In genomic region chr13:106919093-106919492, GRCh38 we compare ENCODE assay signal across 10 cellular contexts.
DNase-seq lines count a peak whose midpoint lies in the region; ATAC-seq, FAIRE-seq and TF ChIP-seq lines count a peak whose summit lies in the region.
"Had no signal": no experiment of that assay in that cellular context is flagged by ENCODE, and none has a peak within 500 bp of the region (broad histone marks: within the 10 kb centered on the region; RNA-seq: fewer than 3 reads in every experiment).

No MANE protein-coding gene starts in this region.

- no peak overlapping the region for H3K27ac Mint-ChIP-seq in activated CD4-positive, alpha-beta T cell treated with anti-CD3 and anti-CD28 coated beads for 36 hours
- H3K27ac Mint-ChIP-seq: activated CD4-positive, alpha-beta T cell treated with anti-CD3 and anti-CD28 coated beads, Interleukin-2, amount 10 ng/mL, durations not matched to agents 7 days and 5 days had no signal

- no peak overlapping the region for H4K91ac ChIP-seq in H1 (replicated peaks; ENCODE audit: insufficient read length, low read length)

- H3K4me3 ChIP-seq in H1 (ENCODE audit: extremely low read depth in 1 of 4, insufficient read depth in 2 of 4, low read depth in 3 of 4, low read length in 4 of 4) = no peak overlapping the region
- no peak overlapping the region for H3K4me3 ChIP-seq in psoas muscle

- H2BK12ac ChIP-seq in H1 (ENCODE audit: low read depth, low read length) = no peak overlapping the region

- H2BK120ac ChIP-seq in H1 (replicated peaks; ENCODE audit: low read depth, low read length) = no peak overlapping the region

- peaks cover 32% of the 10 kb centered on the region for H3K27me3 Mint-ChIP-seq in activated CD4-positive, alpha-beta T cell treated with anti-CD3 and anti-CD28 coated beads for 36 hours

- intact Hi-C loops in psoas muscle (cut with DNase I) = loop anchor here in 1 of 2 donors (5.0 to 10.0 kb wide), 2 partner anchors 294 to 387 kb away; no protein-coding TSS in a partner anchor
- intact Hi-C loops in activated CD4-positive, alpha-beta T cell treated with anti-CD3 and anti-CD28 coated beads for 36 hours (cut with DNase I, micrococcal nuclease) = loop anchor here (5.0 to 10.0 kb wide), 2 partner anchors 294 to 382 kb away; partner anchors contain the start of gene EFNB2 (in 1 of the 2)

- no peak for DNase-seq in H1 (ENCODE audit: low read depth in 1 of 2, low spot score in 2 of 2)
- no peak for DNase-seq in psoas muscle
- no peak for DNase-seq in anterior cingulate cortex (lab: John Stamatoyannopoulos, UW)
- DNase-seq in activated CD4-positive, alpha-beta T cell treated with anti-CD3 and anti-CD28 coated beads for 36 hours = no peak
- no peak for DNase-seq in T1000 (lab: John Stamatoyannopoulos, UW)
- no peak for DNase-seq in activated CD4-positive, alpha-beta T cell treated with anti-CD3 and anti-CD28 coated beads, Interleukin-2, amount 50 U/mL, for 48 hours
- DNase-seq: activated CD4-positive, alpha-beta T cell treated with anti-CD3 and anti-CD28 coated beads, Interleukin-2, amount 10 ng/mL, durations not matched to agents 7 days and 5 days; NCI-H774 had no signal

- TF ChIP-seq EP300 in H1 (IDR thresholded peaks at IDR 0.05; ENCODE audit: borderline replicate concordance in 1 of 2, low read depth in 2 of 2, low read length in 2 of 2) = no peak

- no peak overlapping the region for H3K4ac ChIP-seq in H1 (replicated peaks; ENCODE audit: insufficient read length, low read depth, low read length)

- no peak overlapping the region for H3K4me3 Mint-ChIP-seq in activated CD4-positive, alpha-beta T cell treated with anti-CD3 and anti-CD28 coated beads for 36 hours
- H3K4me3 Mint-ChIP-seq: activated CD4-positive, alpha-beta T cell treated with anti-CD3 and anti-CD28 coated beads, Interleukin-2, amount 10 ng/mL, durations not matched to agents 7 days and 5 days had no signal

- no peak overlapping the region for H3K23ac ChIP-seq in H1 (ENCODE audit: insufficient read length)

- H2AFZ ChIP-seq in H1 (ENCODE audit: low read length) = peak overlapping the region; percentile 16; the same call in 1 of the 2 replicates

- no peak overlapping the region for H2AK5ac ChIP-seq in H1 (ENCODE audit: low read depth, low read length)

- no peaks in the 10 kb centered on the region for H3K9me3 Mint-ChIP-seq in activated CD4-positive, alpha-beta T cell treated with anti-CD3 and anti-CD28 coated beads for 36 hours (ENCODE audit: low read depth)
- H3K9me3 Mint-ChIP-seq: activated CD4-positive, alpha-beta T cell treated with anti-CD3 and anti-CD28 coated beads, Interleukin-2, amount 10 ng/mL, durations not matched to agents 7 days and 5 days had no signal

- no peak overlapping the region for H2BK20ac ChIP-seq in H1 (ENCODE audit: low read length)

- H3K23me2 ChIP-seq in H1 (ENCODE audit: low read depth, low read length) = peaks cover 2% of the 10 kb centered on the region; the same call in 1 of the 2 replicates

- ATAC-seq in GM18519 (IDR thresholded peaks at IDR 0.05; ENCODE audit: low FRiP score, unreplicated experiment) (peak; percentile 68), HG03175 (IDR thresholded peaks at IDR 0.05; ENCODE audit: unreplicated experiment) (peak; percentile 26), psoas muscle (no peak)
- no peak for ATAC-seq in activated CD4-positive, alpha-beta T cell treated with anti-CD3 and anti-CD28 coated beads for 36 hours

- H3K4me1 ChIP-seq in H1 (replicated peaks in 1 of 4; ENCODE audit: control insufficient read depth in 3 of 4, insufficient read depth in 4 of 4, low read length in 3 of 4) (peaks cover 0 to 18% (median 11%) of the 10 kb centered on the region in 4 experiments; a peak in 6 of 7 replicates), psoas muscle (no peaks in the 10 kb centered on the region)

- no peak overlapping the region for H3K27ac ChIP-seq in H1 (ENCODE audit: low read depth, low read length)
- peak overlapping the region; percentile 81 for H3K27ac ChIP-seq in psoas muscle

- H3K9me3 ChIP-seq in H1 (ENCODE audit: insufficient read depth in 2 of 2, low read depth in 1 of 2, low read length in 1 of 2) = no peaks in the 10 kb centered on the region
- H3K9me3 ChIP-seq in psoas muscle = no peaks in the 10 kb centered on the region

- no peak overlapping the region for H4K5ac ChIP-seq in H1 (ENCODE audit: insufficient read length, low read depth, low read length)

- 73% methylated on average over 7 of the region's 7 CpGs; no CpG with 5 or more reads in 1 of the 2 experiments for WGBS in H1 (ENCODE audit: extremely low coverage in 1 of 2, insufficient coverage in 1 of 2, insufficient read length in 1 of 2, insufficient replicate concordance in 2 of 2, low coverage in 1 of 2, low lambda C conversion rate in 2 of 2, missing lambda C conversion rate in 1 of 2), 2 experiments
- WGBS in psoas muscle, 3 donors = 42 to 57% (median 51%) methylated on average over 7 of the region's 7 CpGs

- TF ChIP-seq RAD21 in H1 (IDR thresholded peaks at IDR 0.05 in 1 of 2, conservative IDR thresholded peaks at IDR 0.05 in 1 of 2; ENCODE audit: low read depth in 2 of 2, low read length in 2 of 2) = no peak

- no peaks in the 10 kb centered on the region for H3K79me1 ChIP-seq in H1 (ENCODE audit: low read depth, low read length)

- no peaks in the 10 kb centered on the region for H3K79me2 ChIP-seq in H1 (ENCODE audit: control insufficient read depth in 1 of 2, insufficient read depth in 2 of 2, low read length in 2 of 2)

- no peak for FAIRE-seq in H1 (lab: Jason Lieb, UNC)

- no peaks in the 10 kb centered on the region for H4K20me1 ChIP-seq in H1 (replicated peaks in 1 of 2; ENCODE audit: control insufficient read depth in 1 of 2, insufficient read depth in 2 of 2, low read length in 2 of 2)

- H3K4me2 ChIP-seq in H1 (ENCODE audit: insufficient read depth in 1 of 2, low read depth in 2 of 2, low read length in 2 of 2) = no peak overlapping the region

- no peak overlapping the region for H3K18ac ChIP-seq in H1 (ENCODE audit: extremely low read depth, low read length)

- no peaks in the 10 kb centered on the region for H3K36me3 Mint-ChIP-seq in activated CD4-positive, alpha-beta T cell treated with anti-CD3 and anti-CD28 coated beads for 36 hours (ENCODE audit: low read depth)

- POLR2A ChIA-PET in H1 (lab: Charles Lee; ENCODE audit: partially characterized antibody) = no interaction called here
- POLR2A ChIA-PET in activated CD4-positive, alpha-beta T cell treated with anti-CD3 and anti-CD28 coated beads for 36 hours (lab: Charles Lee) = no interaction called here

- no peak overlapping the region for H3K9ac ChIP-seq in H1 (replicated peaks in 1 of 4; ENCODE audit: extremely low read depth in 1 of 4, low read depth in 3 of 4, low read length in 3 of 4)

- peaks cover 5% of the 10 kb centered on the region for H3K4me1 Mint-ChIP-seq in activated CD4-positive, alpha-beta T cell treated with anti-CD3 and anti-CD28 coated beads for 36 hours

- no peak overlapping the region for H2BK15ac ChIP-seq in H1 (ENCODE audit: low read length)

- no peak overlapping the region for H4K8ac ChIP-seq in H1 (ENCODE audit: extremely low read depth, insufficient read depth, low read length)

- no peak overlapping the region for H2BK5ac ChIP-seq in H1 (ENCODE audit: low read depth, low read length)

- no peak overlapping the region for H3K14ac ChIP-seq in H1 (ENCODE audit: insufficient read length)

- CTCF ChIA-PET in H1 (lab: Charles Lee; ENCODE audit: partially characterized antibody) = interaction anchor here (0.6 to 2.1 kb wide), 8 partner anchors 25 to 383 kb away, joined by 3 to 6 read pairs (median 3); partner anchors contain the start of gene EFNB2
- CTCF ChIA-PET in activated CD4-positive, alpha-beta T cell treated with anti-CD3 and anti-CD28 coated beads for 36 hours (lab: Charles Lee) = interaction anchor here (0.6 to 1.4 kb wide), 3 partner anchors 19 to 387 kb away, joined by 3 to 4 read pairs (median 4); no protein-coding TSS in a partner anchor

- H3K56ac ChIP-seq in H1 (replicated peaks; ENCODE audit: insufficient read length, low read depth, low read length) = no peak overlapping the region

- no peak for TF ChIP-seq POLR2A in H1 (IDR thresholded peaks at IDR 0.05; ENCODE audit: control extremely low read depth in 1 of 2, low read depth in 2 of 2, low read length in 2 of 2)

- no peaks in the 10 kb centered on the region for H3K36me3 ChIP-seq in H1 (ENCODE audit: control insufficient read depth in 2 of 4, insufficient read depth in 4 of 4, low read length in 3 of 4)
- no peaks in the 10 kb centered on the region for H3K36me3 ChIP-seq in psoas muscle (ENCODE audit: insufficient read depth in 1 of 2, low read depth in 1 of 2)

- TF ChIP-seq CTCF in H1 (IDR thresholded peaks at IDR 0.05; ENCODE audit: control extremely low read depth in 1 of 3, insufficient read depth in 1 of 3, low read depth in 1 of 3, low read length in 3 of 3) = no peak
- no peak for TF ChIP-seq CTCF in psoas muscle (IDR thresholded peaks at IDR 0.05)

- H3K27me3 ChIP-seq in H1 (replicated peaks in 1 of 4; ENCODE audit: control insufficient read depth in 3 of 4, extremely low read depth in 1 of 4, insufficient read depth in 3 of 4, low read length in 3 of 4) = no peaks in the 10 kb centered on the region; a peak in 1 of 7 replicates
- peaks cover 0 to 3% (median 0%) of the 10 kb centered on the region in 3 donors for H3K27me3 ChIP-seq in psoas muscle (ENCODE audit: insufficient read depth in 3 of 3, low read length in 2 of 3)

TF ChIP-seq in H1, 55 proteins besides CTCF, POLR2A, EP300 and RAD21 (continues in another document):
- TF ChIP-seq RXRA (IDR thresholded peaks at IDR 0.05; ENCODE audit: insufficient read depth, low read depth, low read length) = no peak
- no peak for TF ChIP-seq MAFK (IDR thresholded peaks at IDR 0.05; ENCODE audit: low read depth, low read length)
- TF ChIP-seq SRF (IDR thresholded peaks at IDR 0.05; ENCODE audit: low read depth, low read length) = no peak
- no peak for TF ChIP-seq YY1 (IDR thresholded peaks at IDR 0.05; ENCODE audit: low read depth, low read length)
- TF ChIP-seq TAF7 (optimal IDR thresholded peaks at IDR 0.05; ENCODE audit: borderline replicate concordance, low read depth, low read length) = no peak
- no peak for TF ChIP-seq E2F6 (IDR thresholded peaks at IDR 0.05)
- no peak for TF ChIP-seq TCF12 (IDR thresholded peaks at IDR 0.05; ENCODE audit: low read depth, low read length)
- TF ChIP-seq, protein P1, sequence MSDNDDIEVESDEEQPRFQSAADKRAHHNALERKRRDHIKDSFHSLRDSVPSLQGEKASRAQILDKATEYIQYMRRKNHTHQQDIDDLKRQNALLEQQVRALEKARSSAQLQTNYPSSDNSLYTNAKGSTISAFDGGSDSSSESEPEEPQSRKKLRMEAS (IDR thresholded peaks at IDR 0.05) = no peak
- TF ChIP-seq CHD1 (IDR thresholded peaks at IDR 0.05; ENCODE audit: low read depth, low read length) = no peak
- no peak for TF ChIP-seq RBBP5 (IDR thresholded peaks at IDR 0.05; ENCODE audit: borderline replicate concordance, low read depth, low read length)
- TF ChIP-seq FOSL1 (IDR thresholded peaks at IDR 0.05; ENCODE audit: insufficient read depth, low read depth, low read length) = no peak

Comparison
In these comparisons a context has a peak if more than half of its experiments do, and no peak if none do; other contexts are left out.
1. ATAC-seq: peak in GM18519 (single experiment) and HG03175 (single experiment); none in psoas muscle (0 of 4) and activated CD4-positive, alpha-beta T cell treated with anti-CD3 and anti-CD28 coated beads for 36 hours (single experiment).